In the genomic region with DNA sequence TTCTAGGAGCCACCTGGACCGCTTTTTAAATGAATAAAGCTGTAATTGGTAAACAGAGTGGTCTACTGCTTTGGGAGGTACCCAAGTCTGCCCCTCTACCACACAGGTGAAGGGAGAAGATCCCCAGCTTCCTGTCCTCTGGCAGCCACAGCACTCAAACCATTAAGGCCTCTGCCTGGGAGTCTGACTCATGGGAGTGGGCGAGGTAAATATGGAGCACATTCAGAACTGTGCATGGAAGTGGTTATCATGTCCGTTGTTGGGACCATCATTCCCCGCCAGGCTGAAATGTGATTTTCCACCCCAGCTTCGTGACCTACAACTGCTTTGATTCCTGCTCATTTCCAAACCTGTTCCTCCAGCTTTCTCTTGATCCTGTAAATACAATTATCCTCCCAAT, we compare ENCODE assay signal across 1 cellular context.
TF ChIP-seq lines count a peak whose summit lies in the region.

No MANE protein-coding gene starts in this region.

TF ChIP-seq in IMR-90, 13 proteins besides CTCF, POLR2A, EP300 and RAD21:
- no peak for TF ChIP-seq MXI1 (IDR thresholded peaks at IDR 0.05; ENCODE audit: borderline replicate concordance, low read depth, low read length)
- no peak for TF ChIP-seq CEBPB (IDR thresholded peaks at IDR 0.05; ENCODE audit: low read depth, low read length)
- TF ChIP-seq MAZ (IDR thresholded peaks at IDR 0.05; ENCODE audit: borderline replicate concordance, low read depth, low read length) = no peak
- no peak for TF ChIP-seq SMC3 (IDR thresholded peaks at IDR 0.05; ENCODE audit: low read depth, low read length)
- no peak for TF ChIP-seq RCOR1 (IDR thresholded peaks at IDR 0.05; ENCODE audit: insufficient replicate concordance, low read length)
- TF ChIP-seq CHD1 (IDR thresholded peaks at IDR 0.05; ENCODE audit: low read depth, low read length) = no peak
- no peak for TF ChIP-seq BHLHE40 (IDR thresholded peaks at IDR 0.05; ENCODE audit: low read depth, low read length)
- no peak for TF ChIP-seq FOS (IDR thresholded peaks at IDR 0.05; ENCODE audit: low read depth, low read length)
- TF ChIP-seq MAFK (IDR thresholded peaks at IDR 0.05; ENCODE audit: low read depth, low read length) = no peak
- TF ChIP-seq RFX5 (IDR thresholded peaks at IDR 0.05; ENCODE audit: low read depth, low read length) = no peak
